Comparison of ENCODE assay signal across 15 cellular contexts in the genomic region with DNA sequence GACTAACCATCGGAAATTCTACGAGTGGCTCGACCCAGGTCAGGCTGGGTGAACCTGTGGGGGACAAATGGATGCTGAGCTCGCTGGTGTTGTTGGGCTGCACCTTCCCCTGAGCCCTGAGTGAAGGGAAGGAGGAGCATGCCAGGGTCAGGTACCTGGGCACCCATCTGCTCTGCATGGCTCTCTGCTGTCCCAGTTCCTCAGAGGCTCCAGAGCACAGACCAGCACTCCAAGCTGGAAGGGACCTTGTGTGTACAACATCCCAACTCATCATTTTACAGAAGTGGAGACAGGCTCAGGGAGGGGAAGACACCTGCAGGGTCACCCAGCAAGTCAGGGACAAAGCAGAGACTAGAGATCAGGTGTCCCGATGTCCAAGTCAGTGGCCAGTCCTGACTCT.
"Had no signal": no experiment of that assay in that cellular context is flagged by ENCODE, and none has a peak within 500 bp of the region (broad histone marks: within the 10 kb centered on the region; RNA-seq: fewer than 3 reads in every experiment).

No MANE protein-coding gene starts in this region.

- DNase-seq: KBM-7, NCI-H1092, NCI-H1105 treated with DMSO at 0.1 percent for 48 hours, NCI-H1417 treated with DMSO at 0.1 percent for 48 hours, NCI-H146, NCI-H1694 treated with DMSO at 0.1 percent for 48 hours, NCI-H1930, NCI-H2081, NCI-H2107, NCI-H2227 treated with DMSO at 0.1 percent for 48 hours, NCI-H524, NCI-H526 treated with DMSO at 0.1 percent for 48 hours, NCI-H774, SHP77 treated with DMSO at 0.1 percent for 48 hours, SJCRH30 had no signal
